Comparison of ENCODE assay signal across 34 cellular contexts in the genomic region with DNA sequence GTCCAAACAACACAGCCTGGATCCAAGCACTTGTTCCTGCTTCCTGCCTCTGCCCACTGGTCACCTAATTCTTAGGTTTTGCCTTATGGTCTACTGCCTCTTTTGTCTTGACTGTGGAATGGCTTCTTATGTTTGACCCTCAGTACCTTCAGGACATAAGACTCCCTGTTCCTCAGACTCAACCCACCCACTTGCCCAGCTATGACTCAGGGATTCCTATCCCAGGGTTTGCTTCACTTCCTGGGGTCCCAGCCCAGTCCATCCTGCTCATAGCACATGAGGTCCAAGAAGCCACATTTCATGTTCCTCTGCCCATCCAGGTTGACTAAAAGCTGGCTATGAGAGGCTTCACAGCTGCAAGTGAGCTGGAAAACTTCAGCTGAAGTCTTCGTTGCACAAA.
"Had no signal": no experiment of that assay in that cellular context is flagged by ENCODE, and none has a peak within 500 bp of the region (broad histone marks: within the 10 kb centered on the region; RNA-seq: fewer than 3 reads in every experiment).

No MANE protein-coding gene starts in this region.

- H3K27ac Mint-ChIP-seq: activated CD4-positive, alpha-beta memory T cell treated with anti-CD3 and anti-CD28 coated beads for 36 hours; activated naive CD4-positive, alpha-beta T cell treated with anti-CD3 and anti-CD28 coated beads, Interleukin-2, amount 50 U/mL, for 72 hours; activated T-helper 17 cell treated with anti-CD3 and anti-CD28 coated beads, Interleukin-2, amount 50 U/mL, for 72 hours; brain; dendritic cell treated with granulocyte-macrophage colony-stimulating factor and Interleukin-4, amounts not matched to agents 40 ng/mL and 50 ng/mL, for 4 days; endodermal cell; mesothelial cell of epicardium; naive B cell; nephron progenitor cell; progenitor cell of endocrine pancreas; stimulated activated memory B cell treated with anti-CD40 and anti-IgM and Interleukin-4, amounts not matched to agents 10 μg/mL and 1 μg/mL and 100 μg/mL, for 72 hours; stimulated activated naive CD8-positive, alpha-beta T cell treated with anti-CD3 and anti-CD28 coated beads, Interleukin-15, amount 100 ng/mL, for 72 hours; T-helper 1 cell treated with Interleukin-12 subunit alpha and Interleukin-12 subunit beta and Interleukin-4 antibody, amounts not matched to agents 30 μg/mL and 1 μg/mL, for 36 hours; type B pancreatic cell had no signal

- H3K4me3 Mint-ChIP-seq: activated CD4-positive, alpha-beta memory T cell treated with anti-CD3 and anti-CD28 coated beads for 36 hours; activated T-cell treated with anti-CD3 and anti-CD28 coated beads, Interleukin-2, amount 50 U/mL, for 4 hours; activated T-helper 17 cell treated with anti-CD3 and anti-CD28 coated beads, Interleukin-2, amount 50 U/mL, for 72 hours; brain; dendritic cell treated with granulocyte-macrophage colony-stimulating factor and Interleukin-4, amounts not matched to agents 40 ng/mL and 50 ng/mL, for 4 days; endodermal cell; mesothelial cell of epicardium; naive B cell; nephron progenitor cell; stimulated activated memory B cell treated with anti-CD40 and anti-IgM and Interleukin-4, amounts not matched to agents 10 μg/mL and 1 μg/mL and 100 μg/mL, for 72 hours; stimulated activated naive CD8-positive, alpha-beta T cell treated with anti-CD3 and anti-CD28 coated beads, Interleukin-15, amount 100 ng/mL, for 72 hours; T-helper 1 cell treated with Interleukin-12 subunit alpha and Interleukin-12 subunit beta and Interleukin-4 antibody, amounts not matched to agents 30 μg/mL and 1 μg/mL, for 36 hours; type B pancreatic cell had no signal

- H3K4me3 ChIP-seq: gastroesophageal sphincter, hepatocyte, ovary, right lobe of liver, vagina had no signal

- H3K4me1 Mint-ChIP-seq: activated T-helper 17 cell treated with anti-CD3 and anti-CD28 coated beads, Interleukin-2, amount 50 U/mL, for 72 hours; endodermal cell; naive B cell; nephron progenitor cell; stimulated activated memory B cell treated with anti-CD40 and anti-IgM and Interleukin-4, amounts not matched to agents 10 μg/mL and 1 μg/mL and 100 μg/mL, for 72 hours; stimulated activated naive CD8-positive, alpha-beta T cell treated with anti-CD3 and anti-CD28 coated beads, Interleukin-15, amount 100 ng/mL, for 72 hours had no signal

- H3K27me3 Mint-ChIP-seq: activated CD4-positive, alpha-beta memory T cell treated with anti-CD3 and anti-CD28 coated beads for 36 hours; stimulated activated memory B cell treated with anti-CD40 and anti-IgM and Interleukin-4, amounts not matched to agents 10 μg/mL and 1 μg/mL and 100 μg/mL, for 72 hours had no signal

- H3K27ac ChIP-seq: gastroesophageal sphincter, hepatocyte, neutrophil, ovary, right lobe of liver, vagina, WERI-Rb-1 had no signal

- H3K36me3 Mint-ChIP-seq: activated CD4-positive, alpha-beta memory T cell treated with anti-CD3 and anti-CD28 coated beads for 36 hours; activated naive CD4-positive, alpha-beta T cell treated with anti-CD3 and anti-CD28 coated beads, Interleukin-2, amount 50 U/mL, for 72 hours; brain; mesothelial cell of epicardium; naive B cell; stimulated activated memory B cell treated with anti-CD40 and anti-IgM and Interleukin-4, amounts not matched to agents 10 μg/mL and 1 μg/mL and 100 μg/mL, for 72 hours; type B pancreatic cell had no signal

- H3K9me3 Mint-ChIP-seq: activated naive CD4-positive, alpha-beta T cell treated with anti-CD3 and anti-CD28 coated beads, Interleukin-2, amount 50 U/mL, for 72 hours; activated T-cell treated with anti-CD3 and anti-CD28 coated beads, Interleukin-2, amount 50 U/mL, for 4 hours; brain; dendritic cell treated with granulocyte-macrophage colony-stimulating factor and Interleukin-4, amounts not matched to agents 40 ng/mL and 50 ng/mL, for 4 days; endodermal cell; nephron progenitor cell; T-helper 1 cell treated with Interleukin-12 subunit alpha and Interleukin-12 subunit beta and Interleukin-4 antibody, amounts not matched to agents 30 μg/mL and 1 μg/mL, for 36 hours; type B pancreatic cell had no signal

- DNase-seq: activated CD4-positive, alpha-beta memory T cell treated with anti-CD3 and anti-CD28 coated beads for 36 hours; activated CD4-positive, alpha-beta T cell treated with anti-CD3 and anti-CD28 coated beads for 48 hours; activated CD8-positive, alpha-beta memory T cell treated with anti-CD3 and anti-CD28 coated beads, Interleukin-2, amount 50 U/mL, for 4 hours; activated T-cell treated with anti-CD3 and anti-CD28 coated beads, Interleukin-2, amount 50 U/mL, for 4 hours; aorta; caudate nucleus; endodermal cell; left colon; naive B cell; nephron progenitor cell; ovary; small intestine; stimulated activated CD4-positive, alpha-beta T cell treated with anti-CD3 and anti-CD28 coated beads, Interleukin-4, amount 100 ng/mL, for 24 hours; stimulated activated CD8-positive, alpha-beta memory T cell treated with anti-CD3 and anti-CD28 coated beads, Interleukin-4, amount 100 ng/mL, for 48 hours; stimulated activated naive CD8-positive, alpha-beta T cell treated with anti-CD3 and anti-CD28 coated beads, Interleukin-15, amount 100 ng/mL, for 72 hours; substantia nigra; T-helper 9 cell; WERI-Rb-1 had no signal

- FAIRE-seq: keratinocyte, small intestine, TTC549 had no signal
